In genomic region chr9:33425128-33425533, GRCh38 we compare ENCODE assay signal across 26 cellular contexts. TPM values are rescaled to one million over a fixed set of nuclear protein-coding genes. Genes with fewer than 3 reads are reported as not detected.
A peak's percentile ranks its signal among the peaks of the same experiment; 100 is the strongest.
DNase-seq lines count a peak whose midpoint lies in the region; ATAC-seq and TF ChIP-seq lines count a peak whose summit lies in the region.
"Had no signal": no experiment of that assay in that cellular context is flagged by ENCODE, and none has a peak within 500 bp of the region (broad histone marks: within the 10 kb centered on the region; RNA-seq: fewer than 3 reads in every experiment).

No MANE protein-coding gene starts in this region.

- H4K20me1 ChIP-seq in PC-3 (ENCODE audit: low read length) (no peaks in the 10 kb centered on the region), fibroblast of lung (ENCODE audit: control insufficient read depth, extremely low read depth, insufficient read depth, low read length) (no peaks in the 10 kb centered on the region)

- H3F3A ChIP-seq in PC-3 (ENCODE audit: low read length, unreplicated experiment), result no peaks in the 10 kb centered on the region

- H3K79me2 ChIP-seq in PC-3 (ENCODE audit: low read length) (no peaks in the 10 kb centered on the region), fibroblast of lung (ENCODE audit: control insufficient read depth, insufficient read depth, low read length) (no peaks in the 10 kb centered on the region)

- POLR2A ChIA-PET in PC-3 (lab: Charles Lee; ENCODE audit: unreplicated experiment), result no interaction called here
- POLR2A ChIA-PET in CD4-positive, alpha-beta memory T cell (lab: Charles Lee; ENCODE audit: partially characterized antibody), result interaction anchor here (0.7 kb wide), 1 partner anchor 8 kb away, joined by 4 read pairs; no protein-coding TSS in a partner anchor

- peak overlapping the region; percentile 57 for H3K4me2 ChIP-seq in PC-3 (ENCODE audit: low read length)
- H3K4me2 ChIP-seq in fibroblast of lung (ENCODE audit: extremely low read depth, insufficient read depth, low read length), result no peak overlapping the region

- H3K4me1 Mint-ChIP-seq in CD4-positive, alpha-beta memory T cell, result peaks cover 5 to 15% (median 9%) of the 10 kb centered on the region in 4 donors
- H3K4me1 Mint-ChIP-seq in chondrocyte (ENCODE audit: low read depth), result no peaks in the 10 kb centered on the region
- H3K4me1 Mint-ChIP-seq: H9 had no signal

- H3K9me2 ChIP-seq in PC-3 (replicated peaks; ENCODE audit: low read length), result no peaks in the 10 kb centered on the region

- peaks cover 0 to 2% (median 0%) of the 10 kb centered on the region in 8 donors for H3K9me3 Mint-ChIP-seq in CD4-positive, alpha-beta memory T cell
- no peaks in the 10 kb centered on the region for H3K9me3 Mint-ChIP-seq in chondrocyte (ENCODE audit: low read depth)

- CTCF ChIA-PET in PC-3 (lab: Charles Lee), result no interaction called here
- CTCF ChIA-PET in CD4-positive, alpha-beta memory T cell (lab: Charles Lee; ENCODE audit: partially characterized antibody), result no interaction called here

- H3K4me1 ChIP-seq in PC-3 (ENCODE audit: insufficient read depth, low read length) (peaks cover 21% of the 10 kb centered on the region), fibroblast of lung (ENCODE audit: control insufficient read depth, extremely low read depth, insufficient read depth, low read length) (no peaks in the 10 kb centered on the region), lower lobe of right lung (no peaks in the 10 kb centered on the region)
- H3K4me1 ChIP-seq in CD4-positive, alpha-beta memory T cell (ENCODE audit: insufficient read depth, low read length), result peaks cover under 1% of the 10 kb centered on the region
- H3K4me1 ChIP-seq: BE2C, heart left ventricle, tibial nerve had no signal

- H2AFZ ChIP-seq in PC-3 (ENCODE audit: low read length) (no peak overlapping the region), fibroblast of lung (ENCODE audit: low read length) (no peak overlapping the region)

- no peaks in the 10 kb centered on the region for H3K27me3 ChIP-seq in PC-3 (ENCODE audit: low read length)
- peaks cover 2% of the 10 kb centered on the region for H3K27me3 ChIP-seq in fibroblast of lung (ENCODE audit: control insufficient read depth, insufficient read depth, low read length)
- no peaks in the 10 kb centered on the region for H3K27me3 ChIP-seq in lower lobe of right lung (ENCODE audit: low read depth)
- no peaks in the 10 kb centered on the region for H3K27me3 ChIP-seq in CD4-positive, alpha-beta memory T cell (ENCODE audit: insufficient read depth, low read length)
- H3K27me3 ChIP-seq: BE2C, dorsolateral prefrontal cortex, heart left ventricle, MG63, tibial nerve had no signal

- ATAC-seq in PC-3 (peak; percentile 82), lower lobe of right lung (peak; percentile 88 to 93), GM18868 (IDR thresholded peaks at IDR 0.05; ENCODE audit: unreplicated experiment) (no peak)
- ATAC-seq: heart left ventricle, left colon, T-helper 17 cell had no signal

- H3K4me3 ChIP-seq in AG09309 (ENCODE audit: control insufficient read depth, low read depth, low read length) (no peak overlapping the region), PC-3 (ENCODE audit: low read length) (no peak overlapping the region), fibroblast of lung (replicated peaks in 1 of 4; ENCODE audit: control extremely low read depth in 1 of 4, insufficient read depth in 1 of 4, low read depth in 3 of 4, low read length in 4 of 4) (no peak overlapping the region), lower lobe of right lung (no peak overlapping the region)
- H3K4me3 ChIP-seq in CD4-positive, alpha-beta memory T cell (ENCODE audit: low read length in 2 of 2), result no peak overlapping the region
- H3K4me3 ChIP-seq: dorsolateral prefrontal cortex, heart left ventricle, MG63, SK-N-MC, tibial nerve had no signal

- H3K27me3 Mint-ChIP-seq in CD4-positive, alpha-beta memory T cell, result no peaks in the 10 kb centered on the region
- peaks cover 6% of the 10 kb centered on the region for H3K27me3 Mint-ChIP-seq in chondrocyte (ENCODE audit: low read depth)
- H3K27me3 Mint-ChIP-seq: T-helper 17 cell had no signal

- H3K36me3 ChIP-seq in PC-3 (ENCODE audit: low read depth, low read length) (no peaks in the 10 kb centered on the region), fibroblast of lung (ENCODE audit: control insufficient read depth, insufficient read depth, low read length) (no peaks in the 10 kb centered on the region), lower lobe of right lung (no peaks in the 10 kb centered on the region)
- no peaks in the 10 kb centered on the region for H3K36me3 ChIP-seq in CD4-positive, alpha-beta memory T cell (ENCODE audit: insufficient read depth, low read length)
- H3K36me3 ChIP-seq: BE2C, heart left ventricle, MG63, tibial nerve had no signal

- H3K9me3 ChIP-seq in PC-3 (ENCODE audit: low read length), result no peaks in the 10 kb centered on the region
- H3K9me3 ChIP-seq in fibroblast of lung (ENCODE audit: control insufficient read depth, insufficient read depth, low read depth, low read length), result no peaks in the 10 kb centered on the region
- H3K9me3 ChIP-seq in lower lobe of right lung, result no peaks in the 10 kb centered on the region
- no peaks in the 10 kb centered on the region for H3K9me3 ChIP-seq in CD4-positive, alpha-beta memory T cell (ENCODE audit: control insufficient read depth in 1 of 2, low read length in 2 of 2)
- H3K9me3 ChIP-seq: BE2C, heart left ventricle, MG63, tibial nerve had no signal

- peak overlapping the region in 2 of 7 donors; percentile 19 to 62 for H3K27ac Mint-ChIP-seq in CD4-positive, alpha-beta memory T cell
- no peak overlapping the region for H3K27ac Mint-ChIP-seq in chondrocyte (ENCODE audit: unreplicated experiment)
- H3K27ac Mint-ChIP-seq: H9, T-helper 17 cell had no signal

- no peak for TF ChIP-seq CTCF in AG09309 (IDR thresholded peaks at IDR 0.05; ENCODE audit: control insufficient read depth, insufficient read depth, low read depth, low read length, missing control alignments)
- no peak for TF ChIP-seq CTCF in PC-3 (conservative IDR thresholded peaks at IDR 0.05; ENCODE audit: low read depth, low read length)
- no peak for TF ChIP-seq CTCF in fibroblast of lung (conservative IDR thresholded peaks at IDR 0.05 in 1 of 2, IDR thresholded peaks at IDR 0.05 in 1 of 2; ENCODE audit: low read depth in 1 of 2, low read length in 2 of 2)
- TF ChIP-seq CTCF in lower lobe of right lung (IDR thresholded peaks at IDR 0.05), result no peak
- no peak for TF ChIP-seq CTCF in chondrocyte (IDR thresholded peaks at IDR 0.05)

- DNase-seq in AG09309 (ENCODE audit: low read depth) (peak; percentile 5), PC-3 (peak; percentile 87), fibroblast of lung (ENCODE audit: low read depth in 2 of 2) (peak; percentile 26 to 34), lower lobe of right lung (no peak), NCI-H524 (lab: John Stamatoyannopoulos, UW) (no peak), chondrocyte (ENCODE audit: low spot score) (no peak)
- no peak for DNase-seq in CD4-positive, alpha-beta memory T cell
- DNase-seq: activated gamma-delta T cell treated with Interleukin-2 at 50 U/mL for 16 hours; activated T-cell treated with anti-CD3 and anti-CD28 coated beads, Interleukin-2, amount 50 U/mL, for 1 hour; BE2C; cerebellar nuclear complex; DMS79; dorsolateral prefrontal cortex; GDM1; H9; heart left ventricle; left colon; MG63; NCI-H1417 treated with DMSO at 0.1 percent for 48 hours; nucleus accumbens; small intestine; T-helper 17 cell had no signal

- H3K9ac ChIP-seq in PC-3 (ENCODE audit: low read length) (peak overlapping the region; percentile 0; the same call in 1 of the 2 replicates), fibroblast of lung (ENCODE audit: insufficient read depth, low read length) (no peak overlapping the region)

- BruUV-seq in PC-3 (replicated peaks; lab: Mats Ljungman, UMichigan), result no TSS peak

- intact Hi-C loops in PC-3 (cut with micrococcal nuclease) (loop anchor here (1.0 kb wide), 1 partner anchor 10 kb away; no protein-coding TSS in a partner anchor), lower lobe of right lung (cut with DNase I) (no loop called here)
- intact Hi-C loops in CD4-positive, alpha-beta memory T cell (cut with micrococcal nuclease), result no loop called here

- H3K27ac ChIP-seq in PC-3 (ENCODE audit: low read length) (peak overlapping the region; percentile 68), fibroblast of lung (ENCODE audit: insufficient read depth, low read length) (no peak overlapping the region), lower lobe of right lung (peak overlapping the region; percentile 54)
- no peak overlapping the region for H3K27ac ChIP-seq in CD4-positive, alpha-beta memory T cell (ENCODE audit: low read depth, low read length)
- H3K27ac ChIP-seq: dorsolateral prefrontal cortex, heart left ventricle, SK-N-MC, tibial nerve had no signal

- no peak overlapping the region for H3K4me3 Mint-ChIP-seq in CD4-positive, alpha-beta memory T cell
- no peak overlapping the region for H3K4me3 Mint-ChIP-seq in chondrocyte (ENCODE audit: unreplicated experiment)
- H3K4me3 Mint-ChIP-seq: H9, T-helper 17 cell had no signal

- H3K36me3 Mint-ChIP-seq in CD4-positive, alpha-beta memory T cell, result no peaks in the 10 kb centered on the region
- no peaks in the 10 kb centered on the region for H3K36me3 Mint-ChIP-seq in chondrocyte (ENCODE audit: low read depth)

RNA-seq across cellular contexts. Expression of gene AQP3, which starts 22.3 kb away (rescaled TPM):
- total RNA-seq in PC-3 (2014; rRNA removed), result 5.1 and 9.6 TPM in 2 replicates
- 9.0 and 16.2 TPM in 2 replicates for total RNA-seq in fibroblast of lung
- 3.2 and 4.4 TPM in 2 replicates for polyA plus RNA-seq in fibroblast of lung
- 4.4 and 5.9 TPM in 2 replicates for polyA plus RNA-seq in fibroblast of lung (2012)
- polyA minus RNA-seq in fibroblast of lung (ENCODE audit: low replicate concordance), result 5.2 and 7.7 TPM in 2 replicates
- 357 TPM for total RNA-seq in lower lobe of right lung
- 100 to 1,000 TPM; 172 TPM for total RNA-seq in CD4-positive, alpha-beta memory T cell
- polyA plus RNA-seq in CD4-positive, alpha-beta memory T cell, result 100 to 1,000 TPM; 484 to 562 TPM
- total RNA-seq in chondrocyte, result 3.6 to 4.0 TPM (median 3.6 TPM) in 3 replicates

RNA-seq across cellular contexts. Expression of gene AQP7, which starts 22.8 kb away (rescaled TPM):
- total RNA-seq in PC-3 (2014; rRNA removed) (not detected in 2 replicates), fibroblast of lung (0.26 and 0.83 TPM in 2 replicates), lower lobe of right lung (3.7 TPM), chondrocyte (0.30 to 0.80 TPM (median 0.33 TPM) in 3 replicates)
- polyA plus RNA-seq in fibroblast of lung, result 0.05 and 0.09 TPM in 2 replicates
- polyA plus RNA-seq in fibroblast of lung (2012), result 0.22 TPM in 1 of 2 replicates, not detected in the other
- not detected in 2 replicates for polyA minus RNA-seq in fibroblast of lung (ENCODE audit: low replicate concordance)
- under 1 TPM in 1 of 2 experiments, not detected in 1; 0.81 TPM for total RNA-seq in CD4-positive, alpha-beta memory T cell
- under 1 TPM in 1 of 2 donors, not detected in 1; 0.30 TPM for polyA plus RNA-seq in CD4-positive, alpha-beta memory T cell
- total RNA-seq: activated CD8-positive, alpha-beta memory T cell treated with anti-CD3 and anti-CD28 coated beads for 36 hours; H9 had no signal

RNA-seq across cellular contexts. Expression of gene NOL6, which starts 48.6 kb away (rescaled TPM):
- total RNA-seq in PC-3 (2014; rRNA removed), result 35.9 and 55.2 TPM in 2 replicates
- total RNA-seq in fibroblast of lung, result 13.4 and 15.2 TPM in 2 replicates
- 24.4 and 34.2 TPM in 2 replicates for polyA plus RNA-seq in fibroblast of lung
- polyA plus RNA-seq in fibroblast of lung (2012), result 28.9 and 37.8 TPM in 2 replicates
- 95.9 and 134 TPM in 2 replicates for polyA minus RNA-seq in fibroblast of lung (ENCODE audit: low replicate concordance)
- 27.6 TPM for total RNA-seq in lower lobe of right lung
- total RNA-seq in CD4-positive, alpha-beta memory T cell, result 10 to 100 TPM; 39.1 to 41.1 TPM
- 10 to 100 TPM; 11.7 to 28.1 TPM for polyA plus RNA-seq in CD4-positive, alpha-beta memory T cell
- total RNA-seq in chondrocyte, result 30.4 to 48.1 TPM (median 31.1 TPM) in 3 replicates

Comparison
In these comparisons a context has a peak if more than half of its experiments do, and no peak if none do; other contexts are left out.
1. DNase-seq: peak in AG09309 (single experiment), PC-3 (single experiment) and fibroblast of lung (2 of 2); none in lower lobe of right lung (single experiment), CD4-positive, alpha-beta memory T cell (0 of 5), NCI-H524 (0 of 2) and chondrocyte (single experiment).
2. H3K27ac ChIP-seq: peak in PC-3 (single experiment) and lower lobe of right lung (single experiment); none in fibroblast of lung (single experiment) and CD4-positive, alpha-beta memory T cell (single experiment).
3. RNA of gene AQP3, which starts 22.3 kb away (total RNA-seq): 357 TPM in lower lobe of right lung (single experiment) and 172 TPM in CD4-positive, alpha-beta memory T cell; 9.0 to 16.2 TPM in fibroblast of lung, 5.1 to 9.6 TPM in PC-3 and 3.6 to 4.0 TPM in chondrocyte; every median in the first group is over 10 times any median in the second.